Comparison of ENCODE assay signal across 17 cellular contexts in genomic region chr18:36308711-36309435, GRCh38. TPM values are rescaled to one million over a fixed set of nuclear protein-coding genes. Genes with fewer than 3 reads are reported as not detected.
A peak's percentile ranks its signal among the peaks of the same experiment; 100 is the strongest.
DNase-seq lines count a peak whose midpoint lies in the region; ATAC-seq and TF ChIP-seq lines count a peak whose summit lies in the region.
"Had no signal": no experiment of that assay in that cellular context is flagged by ENCODE, and none has a peak within 500 bp of the region (broad histone marks: within the 10 kb centered on the region; RNA-seq: fewer than 3 reads in every experiment).

No MANE protein-coding gene starts in this region.

- H3K36me3 ChIP-seq in skeletal muscle satellite cell (ENCODE audit: insufficient read depth, low read length) = no peaks in the 10 kb centered on the region
- H3K36me3 ChIP-seq: sigmoid colon had no signal

- peak overlapping the region; percentile 61 for H3K4me2 ChIP-seq in skeletal muscle satellite cell (ENCODE audit: low read length)
- H3K4me2 ChIP-seq: KMS-11 had no signal

- DNase-seq in HEK293T (ENCODE audit: extremely low spot score) (no peak), SW480 (ENCODE audit: low spot score) (peak; percentile 51), NCI-H345 (lab: John Stamatoyannopoulos, UW) (no peak), kidney tubule cell (ENCODE audit: low spot score) (no peak)
- DNase-seq: activated B cell treated with CpG ODN at 0.5 μM for 24 hours, amygdala, DMS79 treated with DMSO at 0.1 percent for 48 hours, immature natural killer cell, NCI-H1436, sigmoid colon, T-helper 1 cell had no signal

- no peaks in the 10 kb centered on the region for H3K9me3 ChIP-seq in skeletal muscle satellite cell (replicated peaks; ENCODE audit: low read length)
- H3K9me3 ChIP-seq: sigmoid colon, testis had no signal

- peak overlapping the region; percentile 61 for H3K9ac ChIP-seq in skeletal muscle satellite cell (ENCODE audit: low read depth, low read length)
- H3K9ac ChIP-seq: KMS-11 had no signal

- CTCF ChIA-PET in HEK293T (lab: Yijun Ruan, JAX) = interaction anchor here (1.0 kb wide), 1 partner anchor 449 kb away, joined by 3 read pairs; no protein-coding TSS in a partner anchor

- H3K4me3 ChIP-seq in skeletal muscle satellite cell (ENCODE audit: low read length) = peak overlapping the region; percentile 29
- H3K4me3 ChIP-seq: coronary artery, sigmoid colon, testis had no signal

- ATAC-seq in esophagus mucosa (peak; percentile 6), GM18502 (IDR thresholded peaks at IDR 0.05; ENCODE audit: poor library complexity, unreplicated experiment) (no peak)

- H3K4me1 ChIP-seq in skeletal muscle satellite cell (ENCODE audit: control insufficient read depth, insufficient read depth, low read length) = peaks cover 50% of the 10 kb centered on the region
- H3K4me1 ChIP-seq: sigmoid colon had no signal

- no peaks in the 10 kb centered on the region for H3K27me3 ChIP-seq in skeletal muscle satellite cell (ENCODE audit: control insufficient read depth, insufficient read depth, low read length)
- H3K27me3 ChIP-seq: sigmoid colon, testis had no signal

- POLR2A ChIA-PET in HEK293T (lab: Yijun Ruan, JAX) = interaction anchor here (1.2 kb wide), 1 partner anchor 11 kb away, joined by 7 read pairs; the partner anchor contains the start of gene FHOD3

TF ChIP-seq in HEK293T, 16 proteins besides CTCF, POLR2A, EP300 and RAD21:
- TF ChIP-seq PKNOX1 (IDR thresholded peaks at IDR 0.05) = peak; percentile 22; the same call in 1 of the 2 replicates
- no peak for TF ChIP-seq ZNF384 (IDR thresholded peaks at IDR 0.05)

RNA-seq across cellular contexts. Expression of gene FHOD3, which starts 11.4 kb away (rescaled TPM):
- total RNA-seq in esophagus mucosa = 3.0 TPM
- total RNA-seq in skeletal muscle satellite cell (2012; rRNA removed) = 4.6 and 7.9 TPM in 2 replicates
- total RNA-seq: activated B cell treated with CpG ODN at 0.5 μM for 24 hours had no signal
